ENCODE assay signal across 8 cellular contexts in the genomic region with DNA sequence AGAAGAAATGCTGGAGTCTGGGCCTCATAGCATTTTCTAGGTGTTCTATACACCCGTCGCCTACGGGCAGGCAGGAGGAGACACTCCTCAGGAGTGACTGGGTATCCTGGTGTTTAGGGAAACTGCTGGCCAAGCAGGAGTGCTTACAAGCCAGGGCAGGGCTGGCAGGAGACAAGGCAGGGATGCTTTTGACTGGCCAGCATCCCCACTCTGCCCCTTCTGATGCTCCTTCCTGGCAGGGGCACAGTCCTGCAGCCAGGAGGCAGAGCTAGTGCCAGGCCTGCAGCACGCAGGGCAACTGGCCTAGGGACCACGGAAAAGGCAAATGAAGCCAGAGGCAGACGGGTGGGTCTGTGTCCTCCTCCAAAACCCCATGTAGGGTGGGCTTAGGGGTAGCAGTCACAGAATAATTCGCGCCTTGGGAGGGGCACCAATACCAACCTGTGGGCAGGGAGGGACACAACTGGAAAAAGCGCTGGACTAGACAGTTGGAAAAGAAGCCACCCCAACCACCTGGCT. TPM values are rescaled to one million over a fixed set of nuclear protein-coding genes. Genes with fewer than 3 reads are reported as not detected.
DNase-seq lines count a peak whose midpoint lies in the region; ATAC-seq and TF ChIP-seq lines count a peak whose summit lies in the region.

No MANE protein-coding gene starts in this region.

- H3K9me3 Mint-ChIP-seq in MCF 10A (ENCODE audit: unreplicated experiment): no peaks in the 10 kb centered on the region

- CTCF ChIA-PET in MCF 10A (lab: Yijun Ruan, JAX): interaction anchor here (0.7 to 10.2 kb wide), 7 partner anchors 10 to 70 kb away, joined by 3 to 160 read pairs (median 7); no protein-coding TSS in a partner anchor

- H4K20me1 ChIP-seq in Loucy (ENCODE audit: insufficient read depth, low read length, poor library complexity, severe bottlenecking): peaks cover 14% of the 10 kb centered on the region

- no peaks in the 10 kb centered on the region for H3K27me3 ChIP-seq in Loucy (ENCODE audit: insufficient read depth, low read length, poor library complexity, severe bottlenecking)
- H3K27me3 ChIP-seq in mucosa of rectum (ENCODE audit: control insufficient read depth in 2 of 2, insufficient read depth in 2 of 2, low read length in 2 of 2): no peaks in the 10 kb centered on the region

- peaks cover 31% of the 10 kb centered on the region for H3K36me3 Mint-ChIP-seq in MCF 10A (ENCODE audit: insufficient read depth, unreplicated experiment)

- H3K9ac ChIP-seq in Loucy (ENCODE audit: low read depth, low read length, poor library complexity, severe bottlenecking) (peak overlapping the region; percentile 79), mucosa of rectum (ENCODE audit: low read depth in 1 of 2, low read length in 2 of 2) (peak overlapping the region; percentile 65 to 79)

- H3K4me1 Mint-ChIP-seq in MCF 10A (ENCODE audit: insufficient read depth, unreplicated experiment): peaks cover 17% of the 10 kb centered on the region

- H3K36me3 ChIP-seq in Loucy (ENCODE audit: insufficient read depth, low read length) (peaks cover 9% of the 10 kb centered on the region; the same call in 1 of the 2 replicates), mucosa of rectum (ENCODE audit: control insufficient read depth in 2 of 2, insufficient read depth in 2 of 2, low read length in 2 of 2) (peaks cover 17% of the 10 kb centered on the region in 2 donors)

- peak overlapping the region; percentile 32; the same call in 1 of the 2 replicates for H2AFZ ChIP-seq in Loucy (ENCODE audit: low read length)

- H3K27ac ChIP-seq in mucosa of rectum (ENCODE audit: low read depth in 2 of 2, low read length in 2 of 2): no peak overlapping the region

- peaks cover 6% of the 10 kb centered on the region; the same call in 1 of the 2 replicates for H3F3A ChIP-seq in Loucy (ENCODE audit: low read depth)

- intact Hi-C loops in MCF 10A (cut with micrococcal nuclease): no loop called here

- H3K9me2 ChIP-seq in Loucy (replicated peaks; ENCODE audit: low read depth, low read length): no peaks in the 10 kb centered on the region

- peak overlapping the region; percentile 80 for H3K4me3 Mint-ChIP-seq in MCF 10A (ENCODE audit: unreplicated experiment)

- H3K4me2 ChIP-seq in Loucy (ENCODE audit: low read depth, low read length, poor library complexity, severe bottlenecking): peak overlapping the region; percentile 69

- H3K4me3 ChIP-seq in Loucy (ENCODE audit: low read length, poor library complexity, severe bottlenecking) (peak overlapping the region; percentile 72), mucosa of rectum (ENCODE audit: low read length in 2 of 2) (peak overlapping the region; percentile 66 to 71)

- POLR2A ChIA-PET in MCF 10A (lab: Yijun Ruan, JAX): interaction anchor here (0.5 to 1.6 kb wide), 6 partner anchors 9 to 166 kb away, joined by 3 to 6 read pairs (median 4); partner anchors contain the start of genes HILPDA and RBM28

- TF ChIP-seq CTCF in Loucy (conservative IDR thresholded peaks at IDR 0.05; ENCODE audit: low read length): peak; percentile 27; the same call in 1 of the 2 replicates
- no peak for TF ChIP-seq CTCF in MCF 10A (IDR thresholded peaks at IDR 0.05; ENCODE audit: unreplicated experiment)

- H3K27ac Mint-ChIP-seq in MCF 10A (ENCODE audit: low read depth, unreplicated experiment): peak overlapping the region; percentile 79

- H3K27me3 Mint-ChIP-seq in MCF 10A (ENCODE audit: insufficient read depth, unreplicated experiment): no peaks in the 10 kb centered on the region

- ATAC-seq in HG02759 (IDR thresholded peaks at IDR 0.05; ENCODE audit: unreplicated experiment) (no peak), GM21576 (IDR thresholded peaks at IDR 0.05; ENCODE audit: unreplicated experiment) (no peak), HG03571 (IDR thresholded peaks at IDR 0.05; ENCODE audit: unreplicated experiment) (no peak)

- H3K79me2 ChIP-seq in Loucy (ENCODE audit: insufficient read depth, low read length): peaks cover 35% of the 10 kb centered on the region

- H3K9me3 ChIP-seq in Loucy (ENCODE audit: insufficient read depth, low read depth, low read length) (no peaks in the 10 kb centered on the region), mucosa of rectum (ENCODE audit: control insufficient read depth in 2 of 2, low read length in 2 of 2) (no peaks in the 10 kb centered on the region)

- TSS peak; percentile 30 for BruUV-seq in MCF 10A (replicated peaks; lab: Mats Ljungman, UMichigan)

- DNase-seq in COLO668 (lab: John Stamatoyannopoulos, UW; ENCODE audit: unreplicated experiment) (peak; percentile 30), MCF 10A (ENCODE audit: unreplicated experiment) (peak; percentile 52)
- DNase-seq in activated effector memory CD4-positive, alpha-beta T cell treated with anti-CD3 and anti-CD28 coated beads, Interleukin-2, amount 50 U/mL, for 16 hours: no peak

- peaks cover 41% of the 10 kb centered on the region for H3K4me1 ChIP-seq in Loucy (ENCODE audit: insufficient read depth, low read length, poor library complexity, severe bottlenecking)
- H3K4me1 ChIP-seq in mucosa of rectum (ENCODE audit: control insufficient read depth in 2 of 2, insufficient read depth in 2 of 2, low read length in 2 of 2): peaks cover 22 to 25% of the 10 kb centered on the region in 2 donors

RNA-seq across cellular contexts. Expression of gene IMPDH1, which starts 4.9 kb away (rescaled TPM):
- 66.4 and 74.0 TPM in 2 replicates for total RNA-seq in MCF 10A (2022)

RNA-seq across cellular contexts. Expression of gene PRRT4, which starts 43.4 kb away (rescaled TPM):
- total RNA-seq in MCF 10A (2022): not detected in 2 replicates

RNA-seq across cellular contexts. Expression of gene HILPDA, which starts 50.8 kb away (rescaled TPM):
- 6.2 and 8.3 TPM in 2 replicates for total RNA-seq in MCF 10A (2022)
